ENCODE assay signal across 27 cellular contexts in the genomic region with DNA sequence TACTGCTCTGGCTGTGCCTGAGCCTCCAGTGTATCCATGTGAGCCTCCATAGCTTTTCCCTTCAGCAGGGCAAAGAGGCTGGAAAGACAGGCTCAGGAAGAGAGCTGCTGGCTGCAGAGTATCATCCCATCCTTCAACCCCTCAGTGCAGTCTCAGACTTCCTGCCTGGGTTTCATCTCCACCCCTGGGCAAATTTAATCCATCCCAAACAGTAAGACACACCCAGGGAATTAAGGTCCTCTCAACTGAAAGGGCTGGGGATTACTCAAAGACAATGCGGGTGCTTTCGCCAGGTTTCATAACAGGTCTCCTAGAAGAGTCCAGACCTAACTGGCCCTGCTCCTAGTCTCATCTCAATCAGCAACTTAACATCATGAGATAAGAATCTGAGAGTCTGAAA. TPM values are rescaled to one million over a fixed set of nuclear protein-coding genes. Genes with fewer than 3 reads are reported as not detected.
DNase-seq lines count a peak whose midpoint lies in the region; ATAC-seq and TF ChIP-seq lines count a peak whose summit lies in the region.
"Had no signal": no experiment of that assay in that cellular context is flagged by ENCODE, and none has a peak within 500 bp of the region (broad histone marks: within the 10 kb centered on the region; RNA-seq: fewer than 3 reads in every experiment).

No MANE protein-coding gene starts in this region.

- H3K27ac ChIP-seq in coronary artery (no peak overlapping the region), esophagus (ENCODE audit: low read depth in 2 of 2, low read length in 1 of 2) (peak overlapping the region; percentile 5 to 6), mesendoderm (ENCODE audit: low read depth, low read length) (no peak overlapping the region), trophoblast cell (ENCODE audit: low read depth, low read length) (no peak overlapping the region), stomach (no peak overlapping the region)
- H3K27ac ChIP-seq: BLaER1 had no signal

- H3K79me2 ChIP-seq in mesendoderm (ENCODE audit: control insufficient read depth, insufficient read depth, low read length): no peaks in the 10 kb centered on the region
- peaks cover 9% of the 10 kb centered on the region for H3K79me2 ChIP-seq in trophoblast cell (ENCODE audit: control insufficient read depth, insufficient read depth, low read length, poor library complexity)

- no peak overlapping the region for H2BK12ac ChIP-seq in trophoblast cell (ENCODE audit: low read length)

- no peak overlapping the region for H4K91ac ChIP-seq in trophoblast cell (ENCODE audit: low read depth, low read length)

- H3K4me1 ChIP-seq in esophagus (ENCODE audit: control insufficient read depth in 2 of 2, insufficient read depth in 2 of 2, low read length in 1 of 2) (peaks cover 4 to 16% of the 10 kb centered on the region in 2 donors), mesendoderm (ENCODE audit: control insufficient read depth, low read depth, low read length) (peaks cover 8% of the 10 kb centered on the region), trophoblast cell (ENCODE audit: control insufficient read depth in 1 of 2, insufficient read depth in 2 of 2, low read length in 2 of 2) (peaks cover 8 to 18% of the 10 kb centered on the region in 2 experiments), stomach (no peaks in the 10 kb centered on the region)
- H3K4me1 ChIP-seq: BE2C had no signal

- TF ChIP-seq POLR2A in stomach (IDR thresholded peaks at IDR 0.05): no peak

- H3K27me3 ChIP-seq in esophagus (ENCODE audit: control insufficient read depth in 1 of 2, insufficient read depth in 2 of 2, low read length in 2 of 2): no peaks in the 10 kb centered on the region
- H3K27me3 ChIP-seq in mesendoderm (ENCODE audit: insufficient read depth, low read length, poor library complexity): no peaks in the 10 kb centered on the region
- no peaks in the 10 kb centered on the region for H3K27me3 ChIP-seq in trophoblast cell (ENCODE audit: insufficient read depth, low read length)
- H3K27me3 ChIP-seq in stomach: peaks cover 0 to 13% (median 0%) of the 10 kb centered on the region in 3 donors
- H3K27me3 ChIP-seq: BE2C, BLaER1 had no signal

- H2AFZ ChIP-seq in trophoblast cell (ENCODE audit: insufficient read depth, low read length, poor library complexity): no peak overlapping the region

- TF ChIP-seq CTCF in coronary artery (IDR thresholded peaks at IDR 0.05): no peak
- no peak for TF ChIP-seq CTCF in stomach (IDR thresholded peaks at IDR 0.05)

- H3K79me1 ChIP-seq in mesendoderm (ENCODE audit: low read length) (peaks cover 11% of the 10 kb centered on the region), trophoblast cell (ENCODE audit: low read length) (peaks cover 3% of the 10 kb centered on the region)

- no peak for ATAC-seq in Right ventricle myocardium superior (ENCODE audit: poor library complexity)
- ATAC-seq: GM12878 had no signal

- H2AK5ac ChIP-seq in mesendoderm (ENCODE audit: low read length) (no peak overlapping the region), trophoblast cell (ENCODE audit: low read length) (no peak overlapping the region)

- no peak for TF ChIP-seq EP300 in stomach (IDR thresholded peaks at IDR 0.05)

- no peak overlapping the region for H3K23ac ChIP-seq in mesendoderm (ENCODE audit: low read length)
- H3K23ac ChIP-seq in trophoblast cell (ENCODE audit: low read length): no peak overlapping the region

- no peak overlapping the region for H4K12ac ChIP-seq in trophoblast cell (ENCODE audit: low read depth, low read length)

- H3K18ac ChIP-seq in mesendoderm (ENCODE audit: low read length) (no peak overlapping the region), trophoblast cell (ENCODE audit: low read length) (no peak overlapping the region)

- H2BK120ac ChIP-seq in mesendoderm (ENCODE audit: low read depth, low read length) (no peak overlapping the region), trophoblast cell (ENCODE audit: insufficient read depth, low read length, poor library complexity) (no peak overlapping the region)

- H3K4me3 ChIP-seq in coronary artery: no peak overlapping the region
- H3K4me3 ChIP-seq in esophagus (ENCODE audit: low read depth in 1 of 2, low read length in 2 of 2): no peak overlapping the region
- H3K4me3 ChIP-seq in mesendoderm (ENCODE audit: low read length): no peak overlapping the region
- no peak overlapping the region for H3K4me3 ChIP-seq in trophoblast cell (ENCODE audit: low read depth, low read length)
- no peak overlapping the region for H3K4me3 ChIP-seq in stomach
- H3K4me3 ChIP-seq: BLaER1, GM12878 had no signal

- H3K36me3 ChIP-seq in esophagus (ENCODE audit: control insufficient read depth in 2 of 2, insufficient read depth in 2 of 2, low read length in 1 of 2) (no peaks in the 10 kb centered on the region), mesendoderm (ENCODE audit: control insufficient read depth, insufficient read depth, low read length) (no peaks in the 10 kb centered on the region), trophoblast cell (ENCODE audit: control insufficient read depth in 1 of 2, insufficient read depth in 2 of 2, low read length in 2 of 2) (peaks cover 23 to 46% of the 10 kb centered on the region in 2 experiments), stomach (no peaks in the 10 kb centered on the region)
- H3K36me3 ChIP-seq: BE2C, BLaER1 had no signal

- no peak overlapping the region for H2BK15ac ChIP-seq in mesendoderm (replicated peaks; ENCODE audit: low read depth)

- H3K4ac ChIP-seq in mesendoderm (ENCODE audit: low read depth, low read length) (no peak overlapping the region), trophoblast cell (ENCODE audit: low read depth, low read length) (peak overlapping the region; percentile 41)

- H3K4me2 ChIP-seq in mesendoderm (ENCODE audit: low read length) (no peak overlapping the region), trophoblast cell (ENCODE audit: low read length) (no peak overlapping the region)
- H3K4me2 ChIP-seq: BLaER1 had no signal

- intact Hi-C loops in Right ventricle myocardium superior (cut with DNase I): no loop called here
- intact Hi-C loops in stomach (cut with DNase I; ENCODE audit: low total_unique reads): no loop called here

- no peak overlapping the region for H3K14ac ChIP-seq in trophoblast cell (ENCODE audit: low read length)

- H4K5ac ChIP-seq in mesendoderm (ENCODE audit: low read length): no peak overlapping the region

- H3K9me3 ChIP-seq in esophagus (ENCODE audit: control insufficient read depth in 2 of 2, insufficient read depth in 1 of 2, low read depth in 1 of 2, low read length in 1 of 2) (no peaks in the 10 kb centered on the region), trophoblast cell (ENCODE audit: insufficient read depth, low read depth, low read length) (peaks cover 4% of the 10 kb centered on the region), stomach (no peaks in the 10 kb centered on the region)
- H3K9me3 ChIP-seq: BE2C, BLaER1 had no signal

- H4K8ac ChIP-seq in mesendoderm (ENCODE audit: low read depth, low read length) (no peak overlapping the region), trophoblast cell (ENCODE audit: low read depth, low read length) (peak overlapping the region; percentile 26)

- peak overlapping the region; percentile 34 for H3K56ac ChIP-seq in mesendoderm (ENCODE audit: low read length)

- H2BK5ac ChIP-seq in mesendoderm (ENCODE audit: low read length) (no peak overlapping the region), trophoblast cell (ENCODE audit: low read depth, low read length, poor library complexity) (no peak overlapping the region)

- 51 to 88% methylated on average over 2 of the region's 2 CpGs for WGBS in esophagus, 2 donors
- no CpG with 5 or more reads among the region's 2 CpGs for WGBS in mesendoderm (ENCODE audit: extremely low coverage, insufficient coverage, low lambda C conversion rate)
- WGBS in trophoblast cell (ENCODE audit: extremely low coverage, insufficient coverage, insufficient read length): no CpG with 5 or more reads among the region's 2 CpGs
- 81 to 99% (median 95%) methylated on average over 2 of the region's 2 CpGs for WGBS in stomach, 5 donors

- peak; percentile 53 for DNase-seq in coronary artery (ENCODE audit: low spot score)
- DNase-seq in mesendoderm: no peak
- no peak for DNase-seq in trophoblast cell
- no peak for DNase-seq in T-helper 2 cell
- DNase-seq in Right ventricle myocardium superior: no peak
- no peak for DNase-seq in stomach
- DNase-seq in germinal center (ENCODE audit: low spot score): no peak
- DNase-seq: 8988T; ACHN; BE2C; C1 segment of cervical spinal cord; CD4-positive, alpha-beta memory T cell; CD4-positive, CD25-positive, alpha-beta regulatory T cell; CD8-positive, alpha-beta memory T cell; COR-L47; DMS 273 treated with DMSO at 0.1 percent for 48 hours; DMS153; DMS53; DMS79; DND-41; EL; GDM1 had no signal

- H3K9ac ChIP-seq in mesendoderm (ENCODE audit: low read length): no peak overlapping the region
- no peak overlapping the region for H3K9ac ChIP-seq in trophoblast cell (ENCODE audit: low read length)
- H3K9ac ChIP-seq: BLaER1 had no signal

RNA-seq across cellular contexts. Expression of a gene that starts 15.5 kb away (rescaled TPM):
- 1 to 10 TPM; 4.9 to 6.2 TPM for polyA plus RNA-seq in esophagus
- polyA plus RNA-seq in mesendoderm (2013, experiment 1 of 2): 8.9 TPM
- 7.1 TPM for polyA plus RNA-seq in mesendoderm (2013, experiment 2 of 2)
- 416 and 421 TPM in 2 replicates for polyA plus RNA-seq in trophoblast cell (2013)
- total RNA-seq in Right ventricle myocardium superior: 8.3 TPM
- total RNA-seq in stomach: 100 to 1,000 TPM in 1 of 5 donors, 10 to 100 TPM in 3, 1 to 10 TPM in 1; 3.5 to 121 (median 18.7) TPM
- 1 to 10 TPM; 1.9 to 6.4 (median 3.2) TPM for polyA plus RNA-seq in stomach
- total RNA-seq: A673; CD4-positive, alpha-beta memory T cell; CD4-positive, CD25-positive, alpha-beta regulatory T cell; CD8-positive, alpha-beta memory T cell; G401 had no signal
- polyA plus RNA-seq: CD4-positive, alpha-beta memory T cell; CD4-positive, CD25-positive, alpha-beta regulatory T cell; CD8-positive, alpha-beta memory T cell; GM12878 had no signal

Comparison
In these comparisons a context has a peak if more than half of its experiments do, and no peak if none do; other contexts are left out.
1. H3K27ac ChIP-seq: peak in esophagus (2 of 2); none in coronary artery (0 of 2), mesendoderm (single experiment), trophoblast cell (single experiment) and stomach (0 of 5).